27 cellular contexts compared by ENCODE assay signal in genomic region chr16:54096607-54097006, GRCh38.
"Had no signal": no experiment of that assay in that cellular context is flagged by ENCODE, and none has a peak within 500 bp of the region (broad histone marks: within the 10 kb centered on the region; RNA-seq: fewer than 3 reads in every experiment).

No MANE protein-coding gene starts in this region.

- ATAC-seq: stimulated activated effector memory CD8-positive, alpha-beta T cell treated with anti-CD3 and anti-CD28 coated beads, Interleukin-12 subunit alpha, Interleukin-12 subunit beta, amount 100 ng/mL, for 72 hours; stimulated activated memory B cell treated with anti-CD40 and anti-IgM and Interleukin-4, amounts not matched to agents 10 μg/mL and 1 μg/mL and 100 μg/mL, for 72 hours; stimulated activated naive B cell treated with anti-CD40 and anti-IgM and Interleukin-4, amounts not matched to agents 10 μg/mL and 1 μg/mL and 100 μg/mL, for 72 hours; stimulated activated naive CD8-positive, alpha-beta T cell treated with anti-CD3 and anti-CD28 coated beads, Interleukin-15, amount 100 ng/mL, for 72 hours; stimulated activated naive CD8-positive, alpha-beta T cell treated with anti-CD3 and anti-CD28 coated beads, Interleukin-15, Interleukin-2, amounts not matched to agents 100 U/mL and 50 U/mL, for 24 hours; upper lobe of right lung had no signal

- DNase-seq: stimulated activated CD4-positive, alpha-beta T cell treated with anti-CD3 and anti-CD28 coated beads, Interleukin-2, amount 100 ng/mL, for 48 hours; stimulated activated CD4-positive, alpha-beta T cell treated with anti-CD3 and anti-CD28 coated beads, Interleukin-4, amount 100 ng/mL, for 1 hour; stimulated activated CD4-positive, alpha-beta T cell treated with anti-CD3 and anti-CD28 coated beads, Interleukin-4, amount 100 ng/mL, for 24 hours; stimulated activated CD4-positive, alpha-beta T cell treated with anti-CD3 and anti-CD28 coated beads, Interleukin-4, amount 100 ng/mL, for 4 hours; stimulated activated CD8-positive, alpha-beta memory T cell treated with anti-CD3 and anti-CD28 coated beads, Interleukin-4, amount 100 ng/mL, for 48 hours; stimulated activated naive B cell treated with anti-CD40 and anti-IgM and Interleukin-4, amounts not matched to agents 10 μg/mL and 1 μg/mL and 100 μg/mL, for 72 hours; stimulated activated naive CD4-positive, alpha-beta T cell; stimulated activated naive CD4-positive, alpha-beta T cell treated with Interleukin-2 at 50 U/mL for 16 hours; stimulated activated naive CD8-positive, alpha-beta T cell treated with anti-CD3 and anti-CD28 coated beads, Interleukin-15, amount 100 ng/mL, for 72 hours; stimulated activated naive CD8-positive, alpha-beta T cell treated with anti-CD3 and anti-CD28 coated beads, Interleukin-15, Interleukin-2, amounts not matched to agents 100 U/mL and 50 U/mL, for 24 hours; stomach; substantia nigra; testis; thyroid gland; tibial artery; transverse colon; trophoblast cell; upper lobe of left lung; upper lobe of right lung; uterus had no signal

- H3K4me3 ChIP-seq: stomach, suprapubic skin, testis, thoracic aorta, thyroid gland, tibial artery, tibial nerve, transverse colon, upper lobe of left lung, upper lobe of right lung, uterus, vagina had no signal

- FAIRE-seq: urothelium cell line had no signal

- H3K27ac ChIP-seq: stomach, suprapubic skin, testis, thoracic aorta, thyroid gland, tibial artery, tibial nerve, transverse colon, upper lobe of left lung, upper lobe of right lung, uterus, vagina had no signal

- H3K4me1 ChIP-seq: stomach, suprapubic skin, testis, thyroid gland, tibial artery, tibial nerve, transverse colon, upper lobe of left lung, upper lobe of right lung, uterus, vagina had no signal

- H3K9me3 ChIP-seq: stomach, suprapubic skin, testis, thoracic aorta, thyroid gland, transverse colon, upper lobe of left lung, upper lobe of right lung, uterus had no signal

- H3K36me3 ChIP-seq: suprapubic skin, thoracic aorta, thyroid gland, transverse colon, upper lobe of left lung, upper lobe of right lung, uterus, vagina had no signal

- H3K27me3 ChIP-seq: stomach, suprapubic skin, testis, thyroid gland, tibial artery, tibial nerve, transverse colon, upper lobe of left lung, upper lobe of right lung, uterus, vagina had no signal
